ENCODE assay signal across 8 cellular contexts in the genomic region with DNA sequence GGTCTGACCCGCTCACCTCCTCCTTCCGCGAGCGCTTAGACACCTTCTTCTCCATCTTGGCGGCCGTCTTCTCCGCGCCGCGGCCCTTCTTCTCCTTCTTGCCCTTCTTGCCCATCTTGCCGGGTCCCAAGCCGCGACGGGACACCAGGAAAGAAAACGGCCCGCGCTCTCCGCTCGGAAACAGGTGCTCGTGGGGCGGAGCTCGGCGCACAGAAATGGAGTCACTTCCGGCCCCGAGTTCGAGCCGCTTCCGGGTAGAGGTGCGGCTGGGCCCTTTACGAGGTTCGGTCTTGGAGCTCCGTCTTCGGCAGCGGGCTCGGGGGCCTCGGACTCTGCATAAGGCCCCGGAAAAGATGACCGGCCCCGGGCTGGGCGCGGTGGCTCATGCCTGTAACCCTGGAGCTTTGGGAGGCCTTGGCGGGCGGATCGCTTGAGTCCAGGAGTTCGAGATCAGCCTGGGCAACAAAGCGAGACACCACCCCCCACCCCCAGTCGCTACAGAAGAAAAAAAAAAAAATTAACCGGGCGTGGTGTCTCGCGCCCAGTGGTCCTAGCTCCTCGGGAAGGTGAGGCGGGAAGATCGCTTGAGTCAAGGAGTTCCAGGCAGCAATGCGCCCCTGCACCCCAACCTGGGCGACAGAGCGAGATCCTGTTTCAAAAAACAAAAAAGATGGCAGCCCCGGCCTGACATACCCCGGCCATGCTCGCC. TPM values are rescaled to one million over a fixed set of nuclear protein-coding genes. Genes with fewer than 3 reads are reported as not detected.
DNase-seq lines count a peak whose midpoint lies in the region; ATAC-seq and TF ChIP-seq lines count a peak whose summit lies in the region.

A gene (minus strand): TSS at position 211 of the 709 bp plus-strand sequence. CDS start 96 bp downstream, at position 115.

- H3K4me1 Mint-ChIP-seq in neural progenitor cell = peaks cover 18% of the 10 kb centered on the region

- DNase-seq in DMS 273 treated with DMSO at 0.1 percent for 48 hours (lab: John Stamatoyannopoulos, UW) = peak; percentile 61
- DNase-seq in KG1 (lab: John Stamatoyannopoulos, UW) = peak; percentile 56
- DNase-seq in SJSA1 (ENCODE audit: low read depth in 1 of 2, low spot score in 2 of 2) = peak; percentile 85 to 87
- peak; percentile 81 for DNase-seq in activated gamma-delta T cell treated with anti-CD3 and anti-CD28 coated beads, Interleukin-2, amount 50 U/mL, for 16 hours (ENCODE audit: low read depth)
- peak; percentile 50 to 72 for DNase-seq in foreskin keratinocyte
- peak; percentile 92 for DNase-seq in neural progenitor cell (ENCODE audit: low spot score)

- peaks cover 38% of the 10 kb centered on the region for H3K36me3 ChIP-seq in SJSA1
- H3K36me3 ChIP-seq in neural progenitor cell = no peaks in the 10 kb centered on the region
- H3K36me3 ChIP-seq in stomach smooth muscle (ENCODE audit: control insufficient read depth in 2 of 2, insufficient read depth in 2 of 2, low read length in 2 of 2) = peaks cover 7 to 19% of the 10 kb centered on the region in 2 donors

- no peaks in the 10 kb centered on the region for H4K20me1 ChIP-seq in neural progenitor cell (ENCODE audit: low read depth)

- TF ChIP-seq CTCF in foreskin keratinocyte (conservative IDR thresholded peaks at IDR 0.05) (no peak), neural progenitor cell (IDR thresholded peaks at IDR 0.05) (no peak)

- peaks cover 9% of the 10 kb centered on the region for H3F3A ChIP-seq in neural progenitor cell (ENCODE audit: low read depth)

- H3K4me2 ChIP-seq in neural progenitor cell = peak within 1 kb of the TSS; percentile 94

- H3K4me3 Mint-ChIP-seq in neural progenitor cell = peak within 1 kb of the TSS; percentile 99

- peaks cover 10% of the 10 kb centered on the region for H3K4me1 ChIP-seq in SJSA1 (replicated peaks)
- no peaks in the 10 kb centered on the region for H3K4me1 ChIP-seq in foreskin keratinocyte
- H3K4me1 ChIP-seq in neural progenitor cell = peaks cover 9% of the 10 kb centered on the region
- H3K4me1 ChIP-seq in stomach smooth muscle (ENCODE audit: control insufficient read depth, insufficient read depth, low read length) = peaks cover 17% of the 10 kb centered on the region

- H3K9me3 ChIP-seq in SJSA1 (replicated peaks) (0 out of 2 replicates have a peak, but pooled peaks cover 3% of the 10 kb centered on the region), neural progenitor cell (ENCODE audit: low read depth) (no peaks in the 10 kb centered on the region), stomach smooth muscle (ENCODE audit: control insufficient read depth in 2 of 2, low read length in 2 of 2) (no peaks in the 10 kb centered on the region)

- H3K27me3 Mint-ChIP-seq in neural progenitor cell (ENCODE audit: insufficient read depth, low read depth) = peaks cover 2% of the 10 kb centered on the region

- peak within 1 kb of the TSS; percentile 93 for H3K27ac Mint-ChIP-seq in neural progenitor cell

- H3K36me3 Mint-ChIP-seq in neural progenitor cell = peaks cover 2% of the 10 kb centered on the region

- ATAC-seq in GM21528 (IDR thresholded peaks at IDR 0.05; ENCODE audit: low FRiP score, unreplicated experiment) = peak; percentile 76
- peak; percentile 82 for ATAC-seq in foreskin keratinocyte

- no peaks in the 10 kb centered on the region for H3K9me3 Mint-ChIP-seq in neural progenitor cell

- peak within 1 kb of the TSS; percentile 75 for H2AFZ ChIP-seq in neural progenitor cell (replicated peaks)

- H3K27me3 ChIP-seq in SJSA1 (replicated peaks) (no peaks in the 10 kb centered on the region), foreskin keratinocyte (no peaks in the 10 kb centered on the region), neural progenitor cell (no peaks in the 10 kb centered on the region), stomach smooth muscle (ENCODE audit: control insufficient read depth in 1 of 2, insufficient read depth in 2 of 2, low read length in 2 of 2) (no peaks in the 10 kb centered on the region)

- peak within 1 kb of the TSS; percentile 80 for H3K9ac ChIP-seq in neural progenitor cell
- H3K9ac ChIP-seq in stomach smooth muscle (ENCODE audit: low read length in 2 of 2) = peak within 1 kb of the TSS; percentile 87 to 93

- peaks cover 38% of the 10 kb centered on the region for H3K79me2 ChIP-seq in neural progenitor cell (ENCODE audit: low read depth)

- H3K4me3 ChIP-seq in SJSA1 = peak within 1 kb of the TSS; percentile 91
- peak within 1 kb of the TSS; percentile 82 for H3K4me3 ChIP-seq in neural progenitor cell
- peak within 1 kb of the TSS; percentile 86 to 91 for H3K4me3 ChIP-seq in stomach smooth muscle (ENCODE audit: low read length in 2 of 2)

- H3K27ac ChIP-seq in SJSA1 = peak within 1 kb of the TSS; percentile 81
- peak within 1 kb of the TSS; percentile 92 for H3K27ac ChIP-seq in foreskin keratinocyte
- H3K27ac ChIP-seq in neural progenitor cell = no peak within 1 kb of the TSS
- H3K27ac ChIP-seq in stomach smooth muscle (ENCODE audit: low read length) = peak within 1 kb of the TSS; percentile 81

RNA-seq across cellular contexts. Expression of the gene that starts here (rescaled TPM):
- total RNA-seq in SJSA1 (2014; rRNA removed; shearing (Covaris generic)) = 19.5 and 21.2 TPM in 2 replicates
- total RNA-seq in foreskin keratinocyte = 17.2 and 21.9 TPM in 2 replicates
- polyA plus RNA-seq in foreskin keratinocyte = 16.8 and 18.4 TPM in 2 replicates
- total RNA-seq in neural progenitor cell (ENCODE audit: low replicate concordance) = 19.2 and 30.5 TPM in 2 replicates
